1 cellular context compared by ENCODE assay signal in the genomic region with DNA sequence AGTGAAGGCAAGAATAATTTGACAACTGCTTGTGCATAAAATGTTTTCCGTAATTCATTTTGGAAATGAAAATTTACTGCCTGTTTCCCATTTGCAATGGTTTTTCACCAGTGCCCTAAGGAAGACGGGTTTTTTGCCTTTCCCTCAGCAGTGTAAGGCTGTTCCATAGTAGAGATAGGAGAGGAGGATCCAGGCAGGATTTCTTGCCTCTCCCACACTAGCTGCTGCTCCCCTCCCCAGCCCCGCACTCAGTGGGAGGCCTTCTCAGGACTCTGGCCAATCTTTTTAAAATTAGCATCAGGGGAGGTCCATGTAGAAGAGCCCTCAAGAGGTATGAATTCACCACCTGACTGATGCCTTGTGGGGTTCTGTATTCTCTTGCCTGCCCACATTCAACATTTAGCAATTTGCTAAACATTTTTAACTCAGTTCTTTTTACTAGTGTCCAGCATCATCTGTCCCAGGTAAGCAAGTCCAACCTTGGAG. TPM values are rescaled to one million over a fixed set of nuclear protein-coding genes. Genes with fewer than 3 reads are reported as not detected.
"Had no signal": no experiment of that assay in that cellular context is flagged by ENCODE, and none has a peak within 500 bp of the region (broad histone marks: within the 10 kb centered on the region; RNA-seq: fewer than 3 reads in every experiment).

No MANE protein-coding gene starts in this region.

RNA-seq across cellular contexts. Expression of gene CCDC148, which starts 18.0 kb away (rescaled TPM):
- polyA plus RNA-seq: IgD-negative memory B cell had no signal
